ENCODE assay signal across 30 cellular contexts in genomic region chr16:83258366-83258765, GRCh38.
"Had no signal": no experiment of that assay in that cellular context is flagged by ENCODE, and none has a peak within 500 bp of the region (broad histone marks: within the 10 kb centered on the region; RNA-seq: fewer than 3 reads in every experiment).

No MANE protein-coding gene starts in this region.

- H3K36me3 Mint-ChIP-seq: activated CD4-positive, alpha-beta memory T cell treated with anti-CD3 and anti-CD28 coated beads for 36 hours; activated CD8-positive, alpha-beta memory T cell treated with anti-CD3 and anti-CD28 coated beads, Interleukin-2, amount 10 ng/mL, durations not matched to agents 7 days and 5 days; activated naive CD4-positive, alpha-beta T cell treated with anti-CD3 and anti-CD28 coated beads, Interleukin-2, amount 50 U/mL, for 24 hours; activated naive CD8-positive, alpha-beta T cell treated with anti-CD3 and anti-CD28 coated beads for 36 hours had no signal

- H3K4me1 Mint-ChIP-seq: activated CD4-positive, alpha-beta T cell treated with anti-CD3 and anti-CD28 coated beads for 36 hours; activated CD4-positive, alpha-beta T cell treated with anti-CD3 and anti-CD28 coated beads, Interleukin-2, amount 10 ng/mL, durations not matched to agents 24 days and 14 days; activated CD8-positive, alpha-beta memory T cell treated with anti-CD3 and anti-CD28 coated beads, Interleukin-2, amount 10 ng/mL, durations not matched to agents 7 days and 5 days; activated naive CD4-positive, alpha-beta T cell treated with anti-CD3 and anti-CD28 coated beads, Interleukin-2, amount 50 U/mL, for 24 hours; activated naive CD8-positive, alpha-beta T cell treated with anti-CD3 and anti-CD28 coated beads for 36 hours; activated naive CD8-positive, alpha-beta T cell treated with anti-CD3 and anti-CD28 coated beads, Interleukin-2, amount 50 U/mL, for 24 hours; endodermal cell had no signal

- H3K4me3 Mint-ChIP-seq: activated CD4-positive, alpha-beta memory T cell treated with anti-CD3 and anti-CD28 coated beads for 36 hours; activated CD4-positive, alpha-beta T cell treated with anti-CD3 and anti-CD28 coated beads for 36 hours; activated CD4-positive, alpha-beta T cell treated with anti-CD3 and anti-CD28 coated beads, Interleukin-2, amount 10 ng/mL, durations not matched to agents 24 days and 14 days; activated CD8-positive, alpha-beta memory T cell treated with anti-CD3 and anti-CD28 coated beads, Interleukin-2, amount 10 ng/mL, durations not matched to agents 7 days and 5 days; activated CD8-positive, alpha-beta T cell treated with anti-CD3 and anti-CD28 coated beads, Interleukin-2, amount 10 ng/mL, durations not matched to agents 7 days and 5 days; activated naive CD4-positive, alpha-beta T cell treated with anti-CD3 and anti-CD28 coated beads for 36 hours; activated naive CD4-positive, alpha-beta T cell treated with anti-CD3 and anti-CD28 coated beads, Interleukin-2, amount 50 U/mL, for 24 hours; activated naive CD8-positive, alpha-beta T cell treated with anti-CD3 and anti-CD28 coated beads for 36 hours; activated naive CD8-positive, alpha-beta T cell treated with anti-CD3 and anti-CD28 coated beads, Interleukin-2, amount 50 U/mL, for 24 hours; activated T-helper 1 cell treated with anti-CD3 and anti-CD28 coated beads, Interleukin-12 subunit alpha, Interleukin-12 subunit beta, Interleukin-2, Interleukin-4 antibody, amounts not matched to agents 30 ng/mL and 10 ng/mL and 1 ng/mL, durations not matched to agents 14 hours and 24 hours and 36 hours; dendritic cell treated with granulocyte-macrophage colony-stimulating factor and Interleukin-4, amounts not matched to agents 40 ng/mL and 50 ng/mL, for 4 days; endodermal cell had no signal

- H3K27me3 Mint-ChIP-seq: activated CD4-positive, alpha-beta T cell treated with anti-CD3 and anti-CD28 coated beads, Interleukin-2, amount 10 ng/mL, durations not matched to agents 24 days and 14 days; activated CD8-positive, alpha-beta memory T cell treated with anti-CD3 and anti-CD28 coated beads, Interleukin-2, amount 10 ng/mL, durations not matched to agents 7 days and 5 days; activated naive CD4-positive, alpha-beta T cell treated with anti-CD3 and anti-CD28 coated beads, Interleukin-2, amount 50 U/mL, for 24 hours; dendritic cell treated with granulocyte-macrophage colony-stimulating factor and Interleukin-4, amounts not matched to agents 40 ng/mL and 50 ng/mL, for 4 days had no signal

- DNase-seq: activated CD4-positive, alpha-beta memory T cell treated with anti-CD3 and anti-CD28 coated beads for 36 hours; activated CD4-positive, alpha-beta T cell treated with anti-CD3 and anti-CD28 coated beads for 36 hours; activated CD4-positive, alpha-beta T cell treated with anti-CD3 and anti-CD28 coated beads, Interleukin-2, amount 10 ng/mL, durations not matched to agents 24 days and 14 days; activated CD4-positive, CD25-positive, alpha-beta regulatory T cell; activated CD4-positive, CD25-positive, alpha-beta regulatory T cell treated with anti-CD3 and anti-CD28 coated beads, Interleukin-2, amount 50 U/mL, for 72 hours; activated CD8-positive, alpha-beta memory T cell treated with anti-CD3 and anti-CD28 coated beads, Interleukin-2, amount 10 ng/mL, durations not matched to agents 7 days and 5 days; activated CD8-positive, alpha-beta memory T cell treated with anti-CD3 and anti-CD28 coated beads, Interleukin-2, amount 50 U/mL, for 4 hours; activated CD8-positive, alpha-beta T cell treated with anti-CD3 and anti-CD28 coated beads, Interleukin-2, amount 10 ng/mL, durations not matched to agents 7 days and 5 days; activated effector memory CD4-positive, alpha-beta T cell treated with anti-CD3 and anti-CD28 coated beads, Interleukin-2, amount 50 U/mL, for 16 hours; activated naive CD4-positive, alpha-beta T cell treated with anti-CD3 and anti-CD28 coated beads for 36 hours; activated naive CD8-positive, alpha-beta T cell treated with anti-CD3 and anti-CD28 coated beads for 36 hours; activated naive CD8-positive, alpha-beta T cell treated with anti-CD3 and anti-CD28 coated beads, Interleukin-2, amount 50 U/mL, for 24 hours; activated T-cell treated with anti-CD3 and anti-CD28 coated beads, Interleukin-2, amount 50 U/mL, for 1 hour; activated T-cell treated with anti-CD3 and anti-CD28 coated beads, Interleukin-2, amount 50 U/mL, for 48 hours; adrenal gland; amygdala; aorta; body of pancreas; central memory CD4-positive, alpha-beta T cell; dorsolateral prefrontal cortex; effector memory CD4-positive, alpha-beta T cell; endodermal cell; erythroblast; foreskin keratinocyte; T-helper 2 cell had no signal

- ATAC-seq: activated CD4-positive, alpha-beta T cell treated with anti-CD3 and anti-CD28 coated beads for 36 hours; activated CD8-positive, alpha-beta memory T cell treated with anti-CD3 and anti-CD28 coated beads, Interleukin-2, amount 10 ng/mL, durations not matched to agents 7 days and 5 days; activated CD8-positive, alpha-beta T cell treated with anti-CD3 and anti-CD28 coated beads, Interleukin-2, amount 10 ng/mL, durations not matched to agents 7 days and 5 days; activated naive CD8-positive, alpha-beta T cell treated with anti-CD3 and anti-CD28 coated beads, Interleukin-2, amount 50 U/mL, for 24 hours; body of pancreas; foreskin keratinocyte; gastroesophageal sphincter had no signal

- H3K9me3 Mint-ChIP-seq: activated CD4-positive, alpha-beta T cell treated with anti-CD3 and anti-CD28 coated beads, Interleukin-2, amount 10 ng/mL, durations not matched to agents 24 days and 14 days; activated naive CD4-positive, alpha-beta T cell treated with anti-CD3 and anti-CD28 coated beads for 36 hours; activated naive CD4-positive, alpha-beta T cell treated with anti-CD3 and anti-CD28 coated beads, Interleukin-2, amount 50 U/mL, for 24 hours; activated naive CD8-positive, alpha-beta T cell treated with anti-CD3 and anti-CD28 coated beads for 36 hours; activated naive CD8-positive, alpha-beta T cell treated with anti-CD3 and anti-CD28 coated beads, Interleukin-2, amount 50 U/mL, for 24 hours; activated T-helper 1 cell treated with anti-CD3 and anti-CD28 coated beads, Interleukin-12 subunit alpha, Interleukin-12 subunit beta, Interleukin-2, Interleukin-4 antibody, amounts not matched to agents 30 ng/mL and 10 ng/mL and 1 ng/mL, durations not matched to agents 14 hours and 24 hours and 36 hours; dendritic cell treated with granulocyte-macrophage colony-stimulating factor and Interleukin-4, amounts not matched to agents 40 ng/mL and 50 ng/mL, for 4 days had no signal

- H3K27ac Mint-ChIP-seq: activated CD4-positive, alpha-beta memory T cell treated with anti-CD3 and anti-CD28 coated beads for 36 hours; activated CD4-positive, alpha-beta T cell treated with anti-CD3 and anti-CD28 coated beads for 36 hours; activated CD4-positive, alpha-beta T cell treated with anti-CD3 and anti-CD28 coated beads, Interleukin-2, amount 10 ng/mL, durations not matched to agents 24 days and 14 days; activated CD8-positive, alpha-beta memory T cell treated with anti-CD3 and anti-CD28 coated beads, Interleukin-2, amount 10 ng/mL, durations not matched to agents 7 days and 5 days; activated CD8-positive, alpha-beta T cell treated with anti-CD3 and anti-CD28 coated beads, Interleukin-2, amount 10 ng/mL, durations not matched to agents 7 days and 5 days; activated naive CD4-positive, alpha-beta T cell treated with anti-CD3 and anti-CD28 coated beads for 36 hours; activated naive CD4-positive, alpha-beta T cell treated with anti-CD3 and anti-CD28 coated beads, Interleukin-2, amount 50 U/mL, for 24 hours; activated naive CD8-positive, alpha-beta T cell treated with anti-CD3 and anti-CD28 coated beads for 36 hours; activated naive CD8-positive, alpha-beta T cell treated with anti-CD3 and anti-CD28 coated beads, Interleukin-2, amount 50 U/mL, for 24 hours; activated T-helper 1 cell treated with anti-CD3 and anti-CD28 coated beads, Interleukin-12 subunit alpha, Interleukin-12 subunit beta, Interleukin-2, Interleukin-4 antibody, amounts not matched to agents 30 ng/mL and 10 ng/mL and 1 ng/mL, durations not matched to agents 14 hours and 24 hours and 36 hours; activated T-helper 2 cell treated with anti-CD3 and anti-CD28 coated beads, Interferon-gamma antibody, Interleukin-2, Interleukin-4, amounts not matched to agents 10 μg/mL and 5 μg/mL and 100 μg/mL, durations not matched to agents 14 hours and 24 hours and 36 hours; dendritic cell treated with granulocyte-macrophage colony-stimulating factor and Interleukin-4, amounts not matched to agents 40 ng/mL and 50 ng/mL, for 4 days; endodermal cell had no signal
